Comparison of ENCODE assay signal across 14 cellular contexts in the genomic region with DNA sequence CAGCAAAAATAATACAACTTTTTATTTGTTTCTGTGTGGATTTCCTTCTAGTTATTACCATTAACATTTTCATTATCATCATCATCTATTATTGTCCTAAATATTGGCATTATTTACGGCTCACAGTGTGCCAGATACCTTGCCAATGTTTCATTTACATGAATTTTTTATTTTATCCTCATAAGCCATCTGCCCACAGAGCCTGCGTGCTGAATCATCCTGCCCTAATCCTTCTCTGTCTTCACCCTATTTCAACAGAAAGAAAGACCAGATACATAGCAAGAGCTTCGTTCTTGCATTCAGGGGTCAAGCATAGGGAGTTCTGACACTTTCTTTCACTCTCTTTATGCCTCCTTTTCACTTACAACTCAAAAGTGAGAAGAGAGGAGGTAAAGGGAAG.
DNase-seq lines count a peak whose midpoint lies in the region; ATAC-seq and TF ChIP-seq lines count a peak whose summit lies in the region.
"Had no signal": no experiment of that assay in that cellular context is flagged by ENCODE, and none has a peak within 500 bp of the region (broad histone marks: within the 10 kb centered on the region; RNA-seq: fewer than 3 reads in every experiment).

No MANE protein-coding gene starts in this region.

- no peak for TF ChIP-seq CTCF in AG04450 (IDR thresholded peaks at IDR 0.05; ENCODE audit: low read depth, low read length)
- no peak for TF ChIP-seq CTCF in CD8-positive, alpha-beta T cell (IDR thresholded peaks at IDR 0.05)

- no peak for ATAC-seq in right cardiac atrium
- no peak for ATAC-seq in CD8-positive, alpha-beta T cell
- ATAC-seq: natural killer cell treated with Interleukin-12 subunit alpha and Interleukin-12 subunit beta and Interleukin-15 and Interleukin-18, amount 100 ng/mL, for 72 hours; stimulated activated effector memory CD8-positive, alpha-beta T cell treated with anti-CD3 and anti-CD28 coated beads, Interleukin-12 subunit alpha, Interleukin-12 subunit beta, amount 100 ng/mL, for 72 hours had no signal

- H3K4me1 Mint-ChIP-seq in CD8-positive, alpha-beta T cell (ENCODE audit: low read depth): no peaks in the 10 kb centered on the region
- H3K4me1 Mint-ChIP-seq: stimulated activated effector memory CD8-positive, alpha-beta T cell treated with anti-CD3 and anti-CD28 coated beads, Interleukin-12 subunit alpha, Interleukin-12 subunit beta, amount 100 ng/mL, for 72 hours had no signal

- peak overlapping the region; percentile 36; the same call in 1 of the 2 replicates for H3K4me3 ChIP-seq in AG04450 (ENCODE audit: low read depth, low read length)
- H3K4me3 ChIP-seq in right cardiac atrium (ENCODE audit: low read length): peak overlapping the region; percentile 42
- no peak overlapping the region for H3K4me3 ChIP-seq in CD8-positive, alpha-beta T cell (ENCODE audit: low read depth, low read length)

- no peaks in the 10 kb centered on the region for H3K9me3 Mint-ChIP-seq in CD8-positive, alpha-beta T cell
- H3K9me3 Mint-ChIP-seq: natural killer cell treated with Interleukin-12 subunit alpha and Interleukin-12 subunit beta and Interleukin-15 and Interleukin-18, amount 100 ng/mL, for 72 hours; stimulated activated effector memory CD8-positive, alpha-beta T cell treated with anti-CD3 and anti-CD28 coated beads, Interleukin-12 subunit alpha, Interleukin-12 subunit beta, amount 100 ng/mL, for 72 hours had no signal

- no peak overlapping the region for H3K27ac ChIP-seq in AG04450 (ENCODE audit: low read depth, low read length)
- H3K27ac ChIP-seq in right cardiac atrium (ENCODE audit: low read length): no peak overlapping the region
- H3K27ac ChIP-seq in CD8-positive, alpha-beta T cell (ENCODE audit: low read depth, low read length): no peak overlapping the region

- 33% methylated on average over 3 of the region's 3 CpGs for WGBS in right cardiac atrium

- intact Hi-C loops in right cardiac atrium (cut with DNase I): no loop called here
- intact Hi-C loops in CD8-positive, alpha-beta T cell (cut with DNase I, micrococcal nuclease): no loop called here

- H3K9me3 ChIP-seq in AG04450 (ENCODE audit: control insufficient read depth, insufficient read depth, low read length) (no peaks in the 10 kb centered on the region), right cardiac atrium (ENCODE audit: control insufficient read depth, low read length) (no peaks in the 10 kb centered on the region)
- no peaks in the 10 kb centered on the region for H3K9me3 ChIP-seq in CD8-positive, alpha-beta T cell (ENCODE audit: low read length)
- H3K9me3 ChIP-seq: SK-N-SH had no signal

- H3K4me1 ChIP-seq in right cardiac atrium (ENCODE audit: control insufficient read depth, insufficient read depth, low read length): no peaks in the 10 kb centered on the region
- H3K4me1 ChIP-seq in CD8-positive, alpha-beta T cell (ENCODE audit: insufficient read depth, low read length): no peaks in the 10 kb centered on the region

- no peaks in the 10 kb centered on the region for H3K36me3 Mint-ChIP-seq in CD8-positive, alpha-beta T cell
- H3K36me3 Mint-ChIP-seq: natural killer cell treated with Interleukin-12 subunit alpha and Interleukin-12 subunit beta and Interleukin-15 and Interleukin-18, amount 100 ng/mL, for 72 hours; stimulated activated effector memory CD8-positive, alpha-beta T cell treated with anti-CD3 and anti-CD28 coated beads, Interleukin-12 subunit alpha, Interleukin-12 subunit beta, amount 100 ng/mL, for 72 hours had no signal

- peaks cover 11% of the 10 kb centered on the region for H3K27me3 Mint-ChIP-seq in CD8-positive, alpha-beta T cell (ENCODE audit: low read depth)
- H3K27me3 Mint-ChIP-seq: natural killer cell treated with Interleukin-12 subunit alpha and Interleukin-12 subunit beta and Interleukin-15 and Interleukin-18, amount 100 ng/mL, for 72 hours had no signal

- no peak overlapping the region for H3K27ac Mint-ChIP-seq in CD8-positive, alpha-beta T cell
- H3K27ac Mint-ChIP-seq: natural killer cell treated with Interleukin-12 subunit alpha and Interleukin-12 subunit beta and Interleukin-15 and Interleukin-18, amount 100 ng/mL, for 72 hours; stimulated activated effector memory CD8-positive, alpha-beta T cell treated with anti-CD3 and anti-CD28 coated beads, Interleukin-12 subunit alpha, Interleukin-12 subunit beta, amount 100 ng/mL, for 72 hours had no signal

- CTCF ChIA-PET in AG04450 (lab: Charles Lee): interaction anchor here (0.7 kb wide), 1 partner anchor 87 kb away, joined by 3 read pairs; no protein-coding TSS in a partner anchor
- CTCF ChIA-PET in CD8-positive, alpha-beta T cell (lab: Charles Lee): no interaction called here

- H3K36me3 ChIP-seq in CD8-positive, alpha-beta T cell (ENCODE audit: insufficient read depth, low read length): no peaks in the 10 kb centered on the region

- H3K4me3 Mint-ChIP-seq in CD8-positive, alpha-beta T cell: no peak overlapping the region
- H3K4me3 Mint-ChIP-seq: natural killer cell treated with Interleukin-12 subunit alpha and Interleukin-12 subunit beta and Interleukin-15 and Interleukin-18, amount 100 ng/mL, for 72 hours; stimulated activated effector memory CD8-positive, alpha-beta T cell treated with anti-CD3 and anti-CD28 coated beads, Interleukin-12 subunit alpha, Interleukin-12 subunit beta, amount 100 ng/mL, for 72 hours had no signal

- POLR2A ChIA-PET in AG04450 (lab: Yijun Ruan, JAX): no interaction called here
- POLR2A ChIA-PET in CD8-positive, alpha-beta T cell (lab: Charles Lee): no interaction called here

- DNase-seq in AG04450 (ENCODE audit: low read depth, low spot score) (no peak), MV-4-11 (lab: John Stamatoyannopoulos, UW) (peak; percentile 50), amniotic epithelial cell (ENCODE audit: low read depth) (peak; percentile 71), right cardiac atrium (no peak), activated gamma-delta T cell (lab: John Stamatoyannopoulos, UW) (no peak), NAMALWA (ENCODE audit: low spot score) (no peak)
- DNase-seq in stimulated activated CD4-positive, alpha-beta T cell treated with anti-CD3 and anti-CD28 coated beads, Interleukin-2, amount 100 ng/mL, for 24 hours: no peak
- no peak for DNase-seq in CD8-positive, alpha-beta T cell
- DNase-seq: activated CD4-positive, alpha-beta T cell treated with anti-CD3 and anti-CD28 coated beads, Interleukin-2, amount 50 U/mL, for 48 hours; AML-193; NCI-H2227 treated with DMSO at 0.1 percent for 48 hours; SK-N-SH had no signal

- H3K27me3 ChIP-seq in AG04450 (ENCODE audit: control insufficient read depth, insufficient read depth, low read length) (no peaks in the 10 kb centered on the region), right cardiac atrium (ENCODE audit: control insufficient read depth, insufficient read depth) (no peaks in the 10 kb centered on the region)
- H3K27me3 ChIP-seq in CD8-positive, alpha-beta T cell (ENCODE audit: insufficient read depth, low read length): no peaks in the 10 kb centered on the region

Comparison
In these comparisons a context has a peak if more than half of its experiments do, and no peak if none do; other contexts are left out.
1. DNase-seq: peak in MV-4-11 (single experiment) and amniotic epithelial cell (single experiment); none in AG04450 (single experiment), right cardiac atrium (0 of 3), stimulated activated CD4-positive, alpha-beta T cell treated with anti-CD3 and anti-CD28 coated beads, Interleukin-2, amount 100 ng/mL, for 24 hours (0 of 2), activated gamma-delta T cell (single experiment), CD8-positive, alpha-beta T cell (0 of 7) and NAMALWA (single experiment).